In genomic region chr7:47067215-47067614, GRCh38 we compare ENCODE assay signal across 19 cellular contexts.
"Had no signal": no experiment of that assay in that cellular context is flagged by ENCODE, and none has a peak within 500 bp of the region (broad histone marks: within the 10 kb centered on the region; RNA-seq: fewer than 3 reads in every experiment).

No MANE protein-coding gene starts in this region.

- H3K4me3 ChIP-seq: breast epithelium, heart right ventricle, tibial nerve, uterus had no signal

- H3K27me3 ChIP-seq: breast epithelium, heart right ventricle, tibial nerve, uterus had no signal

- H3K9me3 ChIP-seq: breast epithelium, uterus had no signal

- H3K4me1 ChIP-seq: breast epithelium, tibial nerve, uterus had no signal

- ATAC-seq: activated naive CD8-positive, alpha-beta T cell treated with anti-CD3 and anti-CD28 coated beads, Interleukin-2, amount 50 U/mL, for 24 hours; heart right ventricle; left ventricle myocardium superior; naive thymus-derived CD8-positive, alpha-beta T cell had no signal

- H3K36me3 ChIP-seq: breast epithelium, heart right ventricle, tibial nerve, uterus had no signal

- DNase-seq: activated CD4-positive, CD25-positive, alpha-beta regulatory T cell treated with anti-CD3 and anti-CD28 coated beads, Interleukin-2, amount 50 U/mL, for 72 hours; activated CD8-positive, alpha-beta memory T cell treated with anti-CD3 and anti-CD28 coated beads for 24 hours; activated CD8-positive, alpha-beta memory T cell treated with anti-CD3 and anti-CD28 coated beads, Interleukin-2, amount 50 U/mL, for 48 hours; activated effector memory CD4-positive, alpha-beta T cell treated with Interleukin-2 at 50 U/mL for 16 hours; activated naive CD4-positive, alpha-beta T cell treated with anti-CD3 and anti-CD28 coated beads, Interleukin-2, amount 10 ng/mL, durations not matched to agents 7 days and 5 days; activated naive CD8-positive, alpha-beta T cell treated with anti-CD3 and anti-CD28 coated beads, Interleukin-2, amount 50 U/mL, for 24 hours; activated T-cell treated with anti-CD3 and anti-CD28 coated beads, Interleukin-2, amount 50 U/mL, for 48 hours; cortex of kidney; heart right ventricle; immature natural killer cell; left ventricle myocardium superior; naive thymus-derived CD8-positive, alpha-beta T cell; nucleus accumbens; posterior cingulate gyrus; stimulated activated CD4-positive, alpha-beta T cell treated with anti-CD3 and anti-CD28 coated beads, Interleukin-2, amount 100 ng/mL, for 48 hours had no signal

- FAIRE-seq: astrocyte had no signal

- H3K27ac ChIP-seq: breast epithelium, heart right ventricle, tibial nerve, uterus had no signal
